In genomic region chr1:227541796-227542152, GRCh38 we compare ENCODE assay signal across 8 cellular contexts. TPM values are rescaled to one million over a fixed set of nuclear protein-coding genes. Genes with fewer than 3 reads are reported as not detected.
DNase-seq lines count a peak whose midpoint lies in the region; ATAC-seq and TF ChIP-seq lines count a peak whose summit lies in the region.

No MANE protein-coding gene starts in this region.

- POLR2A ChIA-PET in CD4-positive, alpha-beta T cell (lab: Charles Lee) = interaction anchor here (1.3 to 1.4 kb wide), 2 partner anchors 22 to 193 kb away, joined by 4 to 9 read pairs; partner anchors contain the start of genes JMJD4, SNAP47 and ZNF678
- POLR2A ChIA-PET in naive thymus-derived CD4-positive, alpha-beta T cell (lab: Charles Lee) = interaction anchor here (2.4 kb wide), 1 partner anchor 22 kb away, joined by 10 read pairs; the partner anchor contains the start of gene ZNF678

- H3K27ac ChIP-seq in CD4-positive, alpha-beta T cell (ENCODE audit: low read depth, low read length) = no peak overlapping the region
- H3K27ac ChIP-seq in naive thymus-derived CD4-positive, alpha-beta T cell (ENCODE audit: low read depth, low read length) = no peak overlapping the region

- H3K27ac Mint-ChIP-seq in CD4-positive, alpha-beta T cell = no peak overlapping the region
- peak overlapping the region in 1 of 9 donors; percentile 52 for H3K27ac Mint-ChIP-seq in naive thymus-derived CD4-positive, alpha-beta T cell

- no peaks in the 10 kb centered on the region for H3K27me3 Mint-ChIP-seq in CD4-positive, alpha-beta T cell
- peaks cover 0 to 6% (median 0%) of the 10 kb centered on the region in 5 donors for H3K27me3 Mint-ChIP-seq in naive thymus-derived CD4-positive, alpha-beta T cell

- no peaks in the 10 kb centered on the region for H3K4me1 ChIP-seq in endocrine pancreas (ENCODE audit: control insufficient read depth, insufficient read depth, low read length)
- H3K4me1 ChIP-seq in naive thymus-derived CD4-positive, alpha-beta T cell (ENCODE audit: control insufficient read depth in 2 of 2, insufficient read depth in 2 of 2, low read length in 2 of 2) = peaks cover 3 to 10% of the 10 kb centered on the region in 2 donors
- H3K4me1 ChIP-seq in HAP-1 = no peaks in the 10 kb centered on the region

- H3K4me1 Mint-ChIP-seq in CD4-positive, alpha-beta T cell (ENCODE audit: low read depth) = peaks cover 6% of the 10 kb centered on the region
- H3K4me1 Mint-ChIP-seq in naive thymus-derived CD4-positive, alpha-beta T cell = peaks cover 0 to 7% (median 5%) of the 10 kb centered on the region in 7 donors

- no peak for ATAC-seq in CD4-positive, alpha-beta T cell (ENCODE audit: poor library complexity)
- ATAC-seq in HG03175 (IDR thresholded peaks at IDR 0.05; ENCODE audit: unreplicated experiment) (peak; percentile 15), GM19328 (IDR thresholded peaks at IDR 0.05; ENCODE audit: unreplicated experiment) (no peak)
- no peak for ATAC-seq in naive thymus-derived CD4-positive, alpha-beta T cell

- no peak for DNase-seq in CD4-positive, alpha-beta T cell
- DNase-seq in naive thymus-derived CD4-positive, alpha-beta T cell = no peak
- DNase-seq in HAP-1 (ENCODE audit: low spot score in 2 of 2) (no peak), 8988T (no peak)
- no peak for DNase-seq in stimulated activated CD4-positive, alpha-beta T cell treated with anti-CD3 and anti-CD28 coated beads, Interleukin-4, amount 100 ng/mL, for 4 hours

- TF ChIP-seq CTCF in CD4-positive, alpha-beta T cell (IDR thresholded peaks at IDR 0.05) = no peak

- H3K9ac ChIP-seq in endocrine pancreas (ENCODE audit: control insufficient read depth, insufficient read depth, low read length) = peak overlapping the region; percentile 54

- H3K4me3 ChIP-seq in endocrine pancreas (ENCODE audit: control insufficient read depth, insufficient read depth, low read length) (no peak overlapping the region), HAP-1 (no peak overlapping the region)
- H3K4me3 ChIP-seq in naive thymus-derived CD4-positive, alpha-beta T cell (ENCODE audit: low read length) = peak overlapping the region; percentile 55

- in situ Hi-C loops in HAP-1 (cut with MboI; ENCODE audit: low sequenced_read_pairs) = no loop called here

- no peaks in the 10 kb centered on the region for H3K9me3 ChIP-seq in CD4-positive, alpha-beta T cell (ENCODE audit: control insufficient read depth, low read length)
- H3K9me3 ChIP-seq in endocrine pancreas (ENCODE audit: control insufficient read depth, low read length) (no peaks in the 10 kb centered on the region), HAP-1 (no peaks in the 10 kb centered on the region)
- no peaks in the 10 kb centered on the region for H3K9me3 ChIP-seq in naive thymus-derived CD4-positive, alpha-beta T cell (ENCODE audit: control insufficient read depth in 2 of 3, low read length in 3 of 3)

- H3K4me3 Mint-ChIP-seq in CD4-positive, alpha-beta T cell = peak overlapping the region; percentile 76
- H3K4me3 Mint-ChIP-seq in naive thymus-derived CD4-positive, alpha-beta T cell = peak overlapping the region in 8 of 10 donors; percentile 12 to 77 (median 58)

- no peaks in the 10 kb centered on the region for H3K36me3 Mint-ChIP-seq in CD4-positive, alpha-beta T cell (ENCODE audit: low read depth)
- H3K36me3 Mint-ChIP-seq in naive thymus-derived CD4-positive, alpha-beta T cell = peaks cover 0 to 2% (median 0%) of the 10 kb centered on the region in 5 donors

- H3K36me3 ChIP-seq in endocrine pancreas (ENCODE audit: control insufficient read depth, insufficient read depth, low read length) (no peaks in the 10 kb centered on the region), HAP-1 (replicated peaks) (no peaks in the 10 kb centered on the region)
- no peaks in the 10 kb centered on the region for H3K36me3 ChIP-seq in naive thymus-derived CD4-positive, alpha-beta T cell (ENCODE audit: control insufficient read depth in 2 of 3, insufficient read depth in 3 of 3, low read length in 3 of 3)

- H3K9me3 Mint-ChIP-seq in CD4-positive, alpha-beta T cell = no peaks in the 10 kb centered on the region
- H3K9me3 Mint-ChIP-seq in naive thymus-derived CD4-positive, alpha-beta T cell = peaks cover 0 to 2% (median 0%) of the 10 kb centered on the region in 11 donors

- CTCF ChIA-PET in CD4-positive, alpha-beta T cell (lab: Charles Lee) = no interaction called here
- CTCF ChIA-PET in naive thymus-derived CD4-positive, alpha-beta T cell (lab: Charles Lee) = no interaction called here

- intact Hi-C loops in CD4-positive, alpha-beta T cell (cut with DNase I, micrococcal nuclease) = loop anchor here (2.0 to 10.0 kb wide), 6 partner anchors 21 to 914 kb away; partner anchors contain the start of genes WNT9A (in 1 of the 2) and ZNF678 (in 1 of the 2)
- intact Hi-C loops in naive thymus-derived CD4-positive, alpha-beta T cell (cut with micrococcal nuclease) = loop anchor here (1.0 to 10.0 kb wide), 9 partner anchors 22 to 914 kb away; partner anchors contain the start of genes JMJD4 (in 2 of the 2), SNAP47 (in 2 of the 2) and ZNF678 (in 2 of the 2)

- no peaks in the 10 kb centered on the region for H3K27me3 ChIP-seq in CD4-positive, alpha-beta T cell (ENCODE audit: control insufficient read depth, insufficient read depth, low read length)
- no peaks in the 10 kb centered on the region for H3K27me3 ChIP-seq in endocrine pancreas (ENCODE audit: control insufficient read depth, insufficient read depth, low read length)
- no peaks in the 10 kb centered on the region for H3K27me3 ChIP-seq in naive thymus-derived CD4-positive, alpha-beta T cell (ENCODE audit: control insufficient read depth in 2 of 2, insufficient read depth in 2 of 2, low read length in 2 of 2)
- no peaks in the 10 kb centered on the region for H3K27me3 ChIP-seq in HAP-1 (ENCODE audit: low read depth)

RNA-seq across cellular contexts. Expression of gene ZNF678, which starts 21.6 kb away (rescaled TPM):
- total RNA-seq in CD4-positive, alpha-beta T cell = 1 to 10 TPM; 2.8 to 2.9 TPM
- 1 to 10 TPM; 3.2 to 8.3 (median 7.4) TPM for total RNA-seq in naive thymus-derived CD4-positive, alpha-beta T cell
- polyA plus RNA-seq in naive thymus-derived CD4-positive, alpha-beta T cell = 1 to 10 TPM; 5.0 to 7.1 TPM
